In the genomic region with DNA sequence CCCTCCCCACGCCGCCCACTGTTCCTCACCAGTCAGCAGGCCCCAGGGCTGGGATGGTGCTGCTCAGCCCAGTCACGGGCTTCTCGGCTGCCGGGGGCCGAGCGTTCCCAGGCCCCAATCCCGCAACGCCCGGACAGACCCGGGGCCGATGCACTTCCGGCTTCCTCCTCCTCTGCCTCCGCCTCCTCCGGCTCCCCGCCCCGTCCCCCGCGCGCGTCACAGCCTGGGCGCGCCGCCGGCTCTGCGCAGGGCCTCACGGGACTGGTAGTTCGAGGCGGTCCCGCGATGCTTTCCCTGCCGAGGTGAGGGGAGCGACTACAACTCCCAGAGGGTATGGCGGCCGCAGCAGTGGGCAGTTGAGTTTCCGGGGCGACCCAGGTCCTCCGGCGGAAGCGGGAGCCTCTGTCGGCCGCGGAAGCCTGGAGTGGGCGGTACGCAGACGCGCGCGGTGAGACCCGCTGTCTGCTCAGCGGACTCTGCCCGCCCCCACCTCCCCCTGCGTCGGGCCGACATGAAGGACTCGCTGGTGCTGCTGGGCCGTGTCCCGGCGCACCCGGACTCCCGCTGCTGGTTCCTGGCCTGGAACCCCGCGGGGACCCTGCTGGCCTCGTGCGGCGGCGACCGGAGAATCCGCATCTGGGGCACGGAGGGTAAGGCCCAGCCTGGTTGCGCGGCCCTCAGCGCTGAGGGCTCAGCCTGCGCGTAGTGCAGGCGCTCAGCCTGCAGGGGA, we compare ENCODE assay signal across 8 cellular contexts. TPM values are rescaled to one million over a fixed set of nuclear protein-coding genes. Genes with fewer than 3 reads are reported as not detected.
DNase-seq lines count a peak whose midpoint lies in the region; ATAC-seq and TF ChIP-seq lines count a peak whose summit lies in the region.

Gene CIAO1 (plus strand): TSS at position 386 of the 730 bp plus-strand sequence. CDS start 126 bp downstream, at position 512.
Gene TMEM127 (minus strand): TSS at position 158 of the 730 bp plus-strand sequence. CDS start 616 bp downstream, outside the sequence.

- CTCF ChIA-PET in activated CD8-positive, alpha-beta memory T cell treated with anti-CD3 and anti-CD28 coated beads for 36 hours (lab: Charles Lee) = interaction anchor here (0.8 to 1.6 kb wide), 2 partner anchors 39 to 59 kb away, joined by 4 to 9 read pairs; no protein-coding TSS in a partner anchor

- POLR2A ChIA-PET in activated CD8-positive, alpha-beta memory T cell treated with anti-CD3 and anti-CD28 coated beads for 36 hours (lab: Charles Lee) = interaction anchor here (0.7 to 2.0 kb wide), 3 partner anchors 15 to 127 kb away, joined by 3 to 17 read pairs (median 4); partner anchors contain the start of gene STARD7

- no peaks in the 10 kb centered on the region for H3K27me3 ChIP-seq in effector memory CD4-positive, alpha-beta T cell (replicated peaks; ENCODE audit: control insufficient read depth, insufficient read depth, low read length, poor library complexity, severe bottlenecking)

- H3K27ac ChIP-seq in effector memory CD4-positive, alpha-beta T cell (ENCODE audit: insufficient read depth, low read length, poor library complexity, severe bottlenecking) = peak within 1 kb of the TSS; percentile 92

- no peaks in the 10 kb centered on the region for H3K9me3 ChIP-seq in effector memory CD4-positive, alpha-beta T cell (ENCODE audit: control insufficient read depth, low read length)

- no peaks in the 10 kb centered on the region for H3K27me3 Mint-ChIP-seq in memory B cell

- no peaks in the 10 kb centered on the region for H3K9me3 Mint-ChIP-seq in memory B cell

- H3K27ac Mint-ChIP-seq in memory B cell = peak within 1 kb of the TSS; percentile 60

- H3K4me1 ChIP-seq in effector memory CD4-positive, alpha-beta T cell (ENCODE audit: control insufficient read depth, insufficient read depth, low read length, poor library complexity, severe bottlenecking) = peaks cover 21% of the 10 kb centered on the region

- peaks cover 23% of the 10 kb centered on the region for H3K36me3 ChIP-seq in effector memory CD4-positive, alpha-beta T cell (ENCODE audit: control insufficient read depth, insufficient read depth, low read length)

- peaks cover 9% of the 10 kb centered on the region for H3K36me3 Mint-ChIP-seq in memory B cell

- H3K4me3 ChIP-seq in effector memory CD4-positive, alpha-beta T cell (ENCODE audit: insufficient read depth, low read depth, low read length, poor library complexity, severe bottlenecking) = peak within 1 kb of the TSS; percentile 99

- peak; percentile 90 for ATAC-seq in memory B cell (ENCODE audit: low read depth)

- DNase-seq in COLO829 (ENCODE audit: low spot score) (peak; percentile 94), GM20000 (ENCODE audit: low spot score) (peak; percentile 99), HT-29 (ENCODE audit: low spot score) (peak; percentile 98), NOMO-1 (lab: John Stamatoyannopoulos, UW; ENCODE audit: unreplicated experiment in 2 of 2) (peak; percentile 98), memory B cell (ENCODE audit: low spot score in 2 of 2) (peak; percentile 95 to 96)
- DNase-seq in effector memory CD4-positive, alpha-beta T cell = peak; percentile 95 to 98 (median 97)
- peak; percentile 97 for DNase-seq in stimulated activated CD8-positive, alpha-beta memory T cell treated with anti-CD3 and anti-CD28 coated beads, Interleukin-12 subunit alpha, Interleukin-12 subunit beta, amount 100 ng/mL, for 24 hours (ENCODE audit: extremely low read depth)

- no peak for TF ChIP-seq CTCF in GM20000 (IDR thresholded peaks at IDR 0.05; ENCODE audit: extremely low read depth, missing control alignments)

- H3K4me3 Mint-ChIP-seq in memory B cell = peak within 1 kb of the TSS; percentile 97

- H3K4me1 Mint-ChIP-seq in memory B cell = peaks cover 20% of the 10 kb centered on the region

RNA-seq across cellular contexts. Expression of gene CIAO1, which starts in this region (rescaled TPM):
- 169 and 197 TPM in 2 replicates for total RNA-seq in HT-29 (2014; rRNA removed; shearing (Covaris generic))
- 10 to 100 TPM; 76.7 to 76.8 TPM for total RNA-seq in activated CD8-positive, alpha-beta memory T cell treated with anti-CD3 and anti-CD28 coated beads for 36 hours

RNA-seq across cellular contexts. Expression of gene TMEM127, which starts in this region (rescaled TPM):
- 26.2 and 33.1 TPM in 2 replicates for total RNA-seq in HT-29 (2014; rRNA removed; shearing (Covaris generic))
- total RNA-seq in activated CD8-positive, alpha-beta memory T cell treated with anti-CD3 and anti-CD28 coated beads for 36 hours = 10 to 100 TPM; 24.6 to 27.4 TPM

Comparison
In these comparisons a context has a peak if more than half of its experiments do, and no peak if none do; other contexts are left out.
1. Peak in every context shown above with its lines: DNase-seq, ATAC-seq, H3K4me3 ChIP-seq and H3K27ac ChIP-seq.